16 cellular contexts compared by ENCODE assay signal in genomic region chr1:164912290-164912689, GRCh38.
DNase-seq lines count a peak whose midpoint lies in the region; ATAC-seq and TF ChIP-seq lines count a peak whose summit lies in the region.
"Had no signal": no experiment of that assay in that cellular context is flagged by ENCODE, and none has a peak within 500 bp of the region (broad histone marks: within the 10 kb centered on the region; RNA-seq: fewer than 3 reads in every experiment).

No MANE protein-coding gene starts in this region.

- H3K4me3 ChIP-seq in heart right ventricle, result peak overlapping the region in 8 of 10 donors; percentile 9 to 48 (median 24)
- H3K4me3 ChIP-seq: HAP-1 had no signal

- H3K27ac Mint-ChIP-seq in nephron progenitor cell, result peak overlapping the region; percentile 26
- no peak overlapping the region for H3K27ac Mint-ChIP-seq in mesothelial cell of epicardium
- H3K27ac Mint-ChIP-seq: CD4-positive, alpha-beta T cell had no signal

- TF ChIP-seq CTCF in heart right ventricle (IDR thresholded peaks at IDR 0.05) (no peak), nephron progenitor cell (IDR thresholded peaks at IDR 0.05) (no peak), mesothelial cell of epicardium (IDR thresholded peaks at IDR 0.05; ENCODE audit: unreplicated experiment) (no peak)

- no peaks in the 10 kb centered on the region for H3K36me3 Mint-ChIP-seq in nephron progenitor cell (ENCODE audit: low read depth)
- no peaks in the 10 kb centered on the region for H3K36me3 Mint-ChIP-seq in mesothelial cell of epicardium

- no peaks in the 10 kb centered on the region for H3K36me3 ChIP-seq in heart right ventricle
- H3K36me3 ChIP-seq: BE2C, HAP-1 had no signal

- DNase-seq in Right ventricle myocardium superior (peak; percentile 66), cardiac septum (ENCODE audit: low spot score) (no peak), heart right ventricle (peak; percentile 37 to 66), nephron progenitor cell (no peak), mesothelial cell of epicardium (ENCODE audit: low spot score in 2 of 2, unreplicated experiment in 2 of 2) (no peak), T1000 (lab: John Stamatoyannopoulos, UW) (no peak)
- DNase-seq: BE2C; Caco-2; CD4-positive, alpha-beta T cell; NCI-H1105; NCI-H1694 treated with DMSO at 0.1 percent for 48 hours; NCI-H526 treated with DMSO at 0.1 percent for 48 hours had no signal

- 51 to 63% methylated on average over 8 of the region's 8 CpGs for WGBS in heart right ventricle, 2 donors

- no peak overlapping the region for H3K4me3 Mint-ChIP-seq in nephron progenitor cell
- no peak overlapping the region for H3K4me3 Mint-ChIP-seq in mesothelial cell of epicardium
- H3K4me3 Mint-ChIP-seq: CD4-positive, alpha-beta T cell had no signal

- intact Hi-C loops in Right ventricle myocardium superior (cut with DNase I) (loop anchor here (10.0 kb wide), 1 partner anchor 127 kb away; no protein-coding TSS in a partner anchor), cardiac septum (cut with DNase I) (loop anchor here (5.0 to 10.0 kb wide), 4 partner anchors 90 to 467 kb away; no protein-coding TSS in a partner anchor), heart right ventricle (cut with DNase I) (loop anchor here in 7 of 10 donors (1.0 to 10.0 kb wide), 8 partner anchors 75 to 470 kb away; partner anchors contain the start of gene PBX1 (in 1 of the 7))

- peak overlapping the region in 6 of 10 donors; percentile 7 to 64 (median 19) for H3K27ac ChIP-seq in heart right ventricle

- peaks cover 18% of the 10 kb centered on the region for H3K4me1 Mint-ChIP-seq in nephron progenitor cell
- peaks cover 24% of the 10 kb centered on the region for H3K4me1 Mint-ChIP-seq in mesothelial cell of epicardium

- no peaks in the 10 kb centered on the region for H3K27me3 ChIP-seq in heart right ventricle
- H3K27me3 ChIP-seq: BE2C had no signal

- peaks cover 0 to 8% (median 0%) of the 10 kb centered on the region in 9 donors for H3K4me1 ChIP-seq in heart right ventricle
- H3K4me1 ChIP-seq: BE2C, HAP-1 had no signal

- H3K9me3 ChIP-seq in heart right ventricle, result no peaks in the 10 kb centered on the region
- H3K9me3 ChIP-seq: BE2C, HAP-1 had no signal

- ATAC-seq in Right ventricle myocardium superior (ENCODE audit: poor library complexity), result peak; percentile 87
- peak in 7 of 8 donors; percentile 76 to 95 (median 90) for ATAC-seq in heart right ventricle
- no peak for ATAC-seq in HG02870 (IDR thresholded peaks at IDR 0.05; ENCODE audit: unreplicated experiment)
- ATAC-seq in HG03175 (IDR thresholded peaks at IDR 0.05; ENCODE audit: unreplicated experiment), result no peak
- ATAC-seq: Panc1 had no signal

- no peaks in the 10 kb centered on the region for H3K9me3 Mint-ChIP-seq in nephron progenitor cell
- no peaks in the 10 kb centered on the region for H3K9me3 Mint-ChIP-seq in mesothelial cell of epicardium
- H3K9me3 Mint-ChIP-seq: CD4-positive, alpha-beta T cell had no signal

- H3K27me3 Mint-ChIP-seq in nephron progenitor cell (ENCODE audit: low read depth, poor library complexity) (peaks cover 5% of the 10 kb centered on the region), mesothelial cell of epicardium (ENCODE audit: low read depth) (no peaks in the 10 kb centered on the region)
- H3K27me3 Mint-ChIP-seq: CD4-positive, alpha-beta T cell had no signal

Comparison
In these comparisons a context has a peak if more than half of its experiments do, and no peak if none do; other contexts are left out.
1. DNase-seq: peak in Right ventricle myocardium superior (single experiment) and heart right ventricle (2 of 2); none in cardiac septum (single experiment), nephron progenitor cell (single experiment), mesothelial cell of epicardium (0 of 2) and T1000 (single experiment).
2. ATAC-seq: peak in Right ventricle myocardium superior (single experiment) and heart right ventricle (7 of 8); none in HG02870 (single experiment) and HG03175 (single experiment).